8 cellular contexts compared by ENCODE assay signal in genomic region chr10:47553214-47553859, GRCh38. TPM values are rescaled to one million over a fixed set of nuclear protein-coding genes. Genes with fewer than 3 reads are reported as not detected.
A peak's percentile ranks its signal among the peaks of the same experiment; 100 is the strongest.
DNase-seq lines count a peak whose midpoint lies in the region; ATAC-seq and TF ChIP-seq lines count a peak whose summit lies in the region.
"Not testable (repeated sequence)": the region's sequence is repeated elsewhere in the genome, so short reads cannot be mapped to it uniquely, and the experiment has no call there.

No MANE protein-coding gene starts in this region.

- H2AFZ ChIP-seq in OCI-LY1 (ENCODE audit: low read length): not testable (repeated sequence)

- H3K4me3 ChIP-seq in HUES64 (ENCODE audit: low read length) (peak overlapping the region; percentile 88), OCI-LY1 (ENCODE audit: low read depth, low read length, poor library complexity, severe bottlenecking) (peak overlapping the region; percentile 63), epithelial cell of esophagus (ENCODE audit: low read length) (peak overlapping the region; percentile 70)

- CTCF ChIA-PET in Calu3 (lab: Charles Lee): not testable (repeated sequence)

- peak overlapping the region; percentile 81 for H3K27ac Mint-ChIP-seq in Calu3 (ENCODE audit: unreplicated experiment)

- not testable (repeated sequence) for H3K36me3 ChIP-seq in HUES64 (ENCODE audit: insufficient read depth, low read length); OCI-LY1 (ENCODE audit: insufficient read depth, low read length)

- not testable (repeated sequence) for TF ChIP-seq CTCF in Calu3 (IDR thresholded peaks at IDR 0.05; ENCODE audit: unreplicated experiment); OCI-LY1 (IDR thresholded peaks at IDR 0.05; ENCODE audit: low read length); epithelial cell of esophagus (IDR thresholded peaks at IDR 0.05; ENCODE audit: insufficient read depth, low read depth, low read length, missing control alignments)

- H3K9me3 ChIP-seq in HUES64 (ENCODE audit: insufficient read depth, low read depth, low read length); OCI-LY1 (ENCODE audit: low read length): not testable (repeated sequence)

- H3K9ac ChIP-seq in HUES64 (ENCODE audit: low read depth, low read length) (peak overlapping the region; percentile 88), OCI-LY1 (ENCODE audit: low read length) (peak overlapping the region; percentile 86)

- WGBS in HUES64: under 1% methylated on average over 32 of the region's 60 CpGs

- H3K27me3 ChIP-seq in HUES64 (ENCODE audit: insufficient read depth, low read length); OCI-LY1 (ENCODE audit: insufficient read depth, low read length): not testable (repeated sequence)

- peaks cover 19% of the 10 kb centered on the region for H3K4me1 Mint-ChIP-seq in Calu3 (ENCODE audit: low read depth, unreplicated experiment)

- H3K27ac ChIP-seq in HUES64 (ENCODE audit: low read depth, low read length) (peak overlapping the region; percentile 78), OCI-LY1 (ENCODE audit: low read depth, low read length, poor library complexity, severe bottlenecking) (peak overlapping the region; percentile 61)

- not testable (repeated sequence) for H3K9me3 Mint-ChIP-seq in Calu3 (ENCODE audit: low read depth, unreplicated experiment)

- H3K9me2 ChIP-seq in OCI-LY1 (ENCODE audit: low read depth, low read length): not testable (repeated sequence)

- H3F3A ChIP-seq in OCI-LY1 (ENCODE audit: insufficient read depth, low read length): not testable (repeated sequence)

- H3K36me3 Mint-ChIP-seq in Calu3 (ENCODE audit: insufficient read depth, unreplicated experiment): peaks cover 11% of the 10 kb centered on the region

- ATAC-seq in GM21526 (IDR thresholded peaks at IDR 0.05; ENCODE audit: low FRiP score, unreplicated experiment): peak; percentile 97

- H4K20me1 ChIP-seq in OCI-LY1 (ENCODE audit: insufficient read depth, low read length): not testable (repeated sequence)

- TSS peak; percentile 85 for BruUV-seq in Calu3 (replicated peaks; lab: Mats Ljungman, UMichigan)

- not testable (repeated sequence) for H3K4me1 ChIP-seq in HUES64 (ENCODE audit: insufficient read depth, low read length); OCI-LY1 (ENCODE audit: insufficient read depth, low read length, severe bottlenecking)

- not testable (repeated sequence) for H3K27me3 Mint-ChIP-seq in Calu3 (ENCODE audit: unreplicated experiment)

- peak overlapping the region; percentile 75 for H3K4me2 ChIP-seq in OCI-LY1 (ENCODE audit: low read length)

- DNase-seq in Calu3 (peak; percentile 92), activated T-cell treated with anti-CD3 and anti-CD28 coated beads for 24 hours (ENCODE audit: low read depth) (peak; percentile 82), epithelial cell of esophagus (ENCODE audit: low read depth) (peak; percentile 78), middle frontal gyrus (ENCODE audit: extremely low spot score, low spot score) (peak; percentile 2)
- DNase-seq in stimulated activated CD8-positive, alpha-beta memory T cell treated with anti-CD3 and anti-CD28 coated beads, Interleukin-15, amount 100 ng/mL, for 48 hours (ENCODE audit: low read depth in 2 of 2): peak; percentile 74 to 79

- intact Hi-C loops in Calu3 (cut with micrococcal nuclease; ENCODE audit: unreplicated experiment): not testable (repeated sequence)

- H3K4me3 Mint-ChIP-seq in Calu3 (ENCODE audit: low read depth, unreplicated experiment): peak overlapping the region; percentile 92

- not testable (repeated sequence) for H3K79me2 ChIP-seq in OCI-LY1 (ENCODE audit: insufficient read depth, low read length)

RNA-seq across cellular contexts. Expression of gene AGAP9, which starts 29.9 kb away (rescaled TPM):
- total RNA-seq in Calu3 (2022): 17.6 and 19.3 TPM in 2 replicates
- 1.9 TPM for polyA plus RNA-seq in HUES64 (2013, experiment 1 of 2)
- 2.9 TPM for polyA plus RNA-seq in HUES64 (2013, experiment 2 of 2)

Comparison
In these comparisons a context has a peak if more than half of its experiments do, and no peak if none do; other contexts are left out.
1. Peak in every context shown above with its lines: DNase-seq, ATAC-seq, H3K4me3 ChIP-seq and H3K27ac ChIP-seq.
2. DNase-seq: peak in every context shown above with its lines; median percentile 92 in Calu3; 82 in activated T-cell treated with anti-CD3 and anti-CD28 coated beads for 24 hours; 78 in epithelial cell of esophagus; 76 in stimulated activated CD8-positive, alpha-beta memory T cell treated with anti-CD3 and anti-CD28 coated beads, Interleukin-15, amount 100 ng/mL, for 48 hours; 2 in middle frontal gyrus.